9 cellular contexts compared by ENCODE assay signal in the genomic region with DNA sequence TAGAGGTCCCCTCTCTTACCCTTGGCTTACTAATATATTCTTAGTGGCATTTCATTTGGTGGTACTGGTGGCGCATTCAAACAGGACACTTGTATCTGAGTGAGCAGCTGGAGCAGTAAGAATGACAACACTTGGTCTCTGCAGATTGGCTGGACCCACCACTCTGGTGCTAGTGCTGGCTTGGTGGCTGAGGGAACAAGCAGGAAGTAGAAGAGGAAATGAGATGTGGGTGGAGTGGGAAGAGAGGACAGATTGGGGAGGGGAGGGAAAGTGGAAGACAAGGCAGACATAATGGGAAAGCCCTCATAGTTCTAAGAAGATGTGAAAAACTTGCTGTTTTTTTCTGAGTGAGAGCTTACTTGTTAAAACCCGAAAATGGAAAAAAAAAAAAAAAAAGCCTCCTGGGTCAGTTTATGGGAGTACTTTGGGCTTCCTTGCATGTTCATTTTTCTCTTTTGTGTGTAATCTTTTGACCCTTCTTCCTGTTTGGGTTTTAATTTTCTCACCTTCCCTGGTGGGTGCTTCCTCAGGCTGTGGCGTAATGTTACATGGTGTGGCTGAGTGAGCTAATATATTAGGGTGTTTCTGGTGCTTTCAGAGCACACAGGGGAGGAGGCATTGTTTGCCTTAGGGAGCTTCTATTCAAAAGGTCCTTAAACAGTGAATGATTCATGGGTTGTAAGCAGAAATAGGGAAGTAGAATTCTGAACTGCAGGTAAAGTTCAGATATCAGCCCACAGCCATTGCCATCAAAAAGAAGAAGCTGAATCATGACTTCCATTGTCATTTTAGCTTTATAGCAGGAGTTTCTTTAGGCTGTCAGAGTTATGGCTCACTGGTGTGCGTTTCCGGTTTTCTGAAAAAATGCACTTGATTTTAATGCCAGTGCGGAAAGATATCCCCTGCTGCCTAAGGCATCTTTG. TPM values are rescaled to one million over a fixed set of nuclear protein-coding genes. Genes with fewer than 3 reads are reported as not detected.
DNase-seq lines count a peak whose midpoint lies in the region; ATAC-seq, FAIRE-seq and TF ChIP-seq lines count a peak whose summit lies in the region.
"Had no signal": no experiment of that assay in that cellular context is flagged by ENCODE, and none has a peak within 500 bp of the region (broad histone marks: within the 10 kb centered on the region; RNA-seq: fewer than 3 reads in every experiment).

No MANE protein-coding gene starts in this region.

- H3K36me3 ChIP-seq in PC-9 (ENCODE audit: low read depth), result no peaks in the 10 kb centered on the region
- H3K36me3 ChIP-seq: ascending aorta had no signal

- H3F3A ChIP-seq in PC-9 (ENCODE audit: insufficient read depth, low read depth), result no peaks in the 10 kb centered on the region

- H3K27ac Mint-ChIP-seq in activated naive CD8-positive, alpha-beta T cell treated with anti-CD3 and anti-CD28 coated beads, Interleukin-2, amount 10 ng/mL, durations not matched to agents 7 days and 5 days, result peak overlapping the region; percentile 81

- no peak for FAIRE-seq in A549 (lab: Jason Lieb, UNC)

- no peaks in the 10 kb centered on the region for H3K27me3 ChIP-seq in PC-9 (ENCODE audit: insufficient read depth, low read depth)
- H3K27me3 ChIP-seq: ascending aorta had no signal

- no peaks in the 10 kb centered on the region for H3K9me3 ChIP-seq in A549
- no peaks in the 10 kb centered on the region for H3K9me3 ChIP-seq in PC-9 (ENCODE audit: insufficient read depth, low read depth)
- H3K9me3 ChIP-seq: ascending aorta had no signal

- ATAC-seq in A549 (peak; percentile 70 to 79; a peak in 5 of 6 replicates), GM18520 (IDR thresholded peaks at IDR 0.05; ENCODE audit: unreplicated experiment) (peak; percentile 97), HG02885 (IDR thresholded peaks at IDR 0.05; ENCODE audit: poor library complexity, unreplicated experiment) (peak; percentile 92)
- ATAC-seq in activated naive CD8-positive, alpha-beta T cell treated with anti-CD3 and anti-CD28 coated beads, Interleukin-2, amount 10 ng/mL, durations not matched to agents 7 days and 5 days (ENCODE audit: low read depth), result peak; percentile 87

- no peak overlapping the region for H2AFZ ChIP-seq in PC-9

- no peak for TF ChIP-seq RAD21 in A549 (conservative IDR thresholded peaks at IDR 0.05 in 1 of 2, IDR thresholded peaks at IDR 0.05 in 1 of 2)

- TF ChIP-seq CTCF in A549 (IDR thresholded peaks at IDR 0.05), result no peak
- TF ChIP-seq CTCF in PC-9 (conservative IDR thresholded peaks at IDR 0.05), result no peak

- TF ChIP-seq POLR2A in A549 (IDR thresholded peaks at IDR 0.05; ENCODE audit: low read length), result no peak

- TF ChIP-seq EP300 in A549 (IDR thresholded peaks at IDR 0.05), result no peak

- no peaks in the 10 kb centered on the region for H4K20me1 ChIP-seq in PC-9 (ENCODE audit: insufficient read depth)

- no TSS peak for BruUV-seq in PC-9 (replicated peaks; lab: Mats Ljungman, UMichigan)

- CTCF ChIA-PET in A549 (lab: Yijun Ruan, JAX), result interaction anchor here (1.3 kb wide), 1 partner anchor 8 kb away, joined by 3 read pairs; no protein-coding TSS in a partner anchor
- CTCF ChIA-PET in PC-9 (lab: Charles Lee), result interaction anchor here (0.6 kb wide), 1 partner anchor 118 kb away, joined by 6 read pairs; no protein-coding TSS in a partner anchor

- POLR2A ChIA-PET in A549 (lab: Yijun Ruan, JAX) (interaction anchor here (1.2 kb wide), 1 partner anchor 53 kb away, joined by 7 read pairs; the partner anchor contains the start of gene TLE4), PC-9 (lab: Charles Lee; ENCODE audit: unreplicated experiment) (no interaction called here)
- POLR2A ChIA-PET in activated naive CD8-positive, alpha-beta T cell treated with anti-CD3 and anti-CD28 coated beads, Interleukin-2, amount 10 ng/mL, durations not matched to agents 7 days and 5 days (lab: Charles Lee), result interaction anchor here (0.6 to 1.2 kb wide), 6 partner anchors 10 to 234 kb away, joined by 3 to 12 read pairs (median 3); partner anchors contain the start of gene TLE4

- peak overlapping the region; percentile 65 for H3K4me2 ChIP-seq in A549
- H3K4me2 ChIP-seq in PC-9, result no peak overlapping the region

- no peaks in the 10 kb centered on the region for H3K9me2 ChIP-seq in PC-9 (ENCODE audit: insufficient read depth)

- DNase-seq in A549 (ENCODE audit: low read depth in 1 of 2, low spot score in 1 of 2), result peak; percentile 13 to 49
- peak; percentile 78 for DNase-seq in NOMO-1 treated with DMSO at 0.1 percent for 48 hours (lab: John Stamatoyannopoulos, UW; ENCODE audit: unreplicated experiment)
- peak; percentile 43 for DNase-seq in activated naive CD8-positive, alpha-beta T cell treated with anti-CD3 and anti-CD28 coated beads, Interleukin-2, amount 10 ng/mL, durations not matched to agents 7 days and 5 days
- DNase-seq in medulla oblongata (ENCODE audit: extremely low spot score), result peak; percentile 49
- DNase-seq in PC-9, result no peak
- no peak for DNase-seq in HK-2 (ENCODE audit: unreplicated experiment)

- WGBS in A549 (ENCODE audit: missing lambda C conversion rate), result 74% methylated on average over 6 of the region's 6 CpGs

- intact Hi-C loops in PC-9 (cut with micrococcal nuclease; ENCODE audit: unreplicated experiment), result no loop called here

- no peaks in the 10 kb centered on the region for H3K9me3 Mint-ChIP-seq in activated naive CD8-positive, alpha-beta T cell treated with anti-CD3 and anti-CD28 coated beads, Interleukin-2, amount 10 ng/mL, durations not matched to agents 7 days and 5 days

- H3K4me3 Mint-ChIP-seq in activated naive CD8-positive, alpha-beta T cell treated with anti-CD3 and anti-CD28 coated beads, Interleukin-2, amount 10 ng/mL, durations not matched to agents 7 days and 5 days, result peak overlapping the region; percentile 62

- no peaks in the 10 kb centered on the region for H3K27me3 Mint-ChIP-seq in activated naive CD8-positive, alpha-beta T cell treated with anti-CD3 and anti-CD28 coated beads, Interleukin-2, amount 10 ng/mL, durations not matched to agents 7 days and 5 days

- H3K4me1 ChIP-seq in A549 (peaks cover 22% of the 10 kb centered on the region), PC-9 (replicated peaks; ENCODE audit: insufficient read depth) (no peaks in the 10 kb centered on the region)
- H3K4me1 ChIP-seq: ascending aorta had no signal

- H3K27ac ChIP-seq in A549 (peak overlapping the region; percentile 48 to 74), PC-9 (no peak overlapping the region)
- H3K27ac ChIP-seq: ascending aorta had no signal

- H3K79me2 ChIP-seq in PC-9 (ENCODE audit: low read depth), result no peaks in the 10 kb centered on the region

- H3K36me3 Mint-ChIP-seq in activated naive CD8-positive, alpha-beta T cell treated with anti-CD3 and anti-CD28 coated beads, Interleukin-2, amount 10 ng/mL, durations not matched to agents 7 days and 5 days, result peaks cover 25% of the 10 kb centered on the region

- H3K4me3 ChIP-seq in A549 (no peak overlapping the region), PC-9 (no peak overlapping the region)
- H3K4me3 ChIP-seq: ascending aorta had no signal

- peaks cover 29% of the 10 kb centered on the region for H3K4me1 Mint-ChIP-seq in activated naive CD8-positive, alpha-beta T cell treated with anti-CD3 and anti-CD28 coated beads, Interleukin-2, amount 10 ng/mL, durations not matched to agents 7 days and 5 days

TF ChIP-seq in A549, 52 proteins besides CTCF, POLR2A, EP300 and RAD21:
- TF ChIP-seq SREBF2 (IDR thresholded peaks at IDR 0.05) (no peak), FOSL2 (IDR thresholded peaks at IDR 0.05) (no peak), FOSL2 (CRISPR knock-in tag; IDR thresholded peaks at IDR 0.05) (0 out of 2 replicates have a peak, but pooled peaks have one; percentile 15), KDM5A (IDR thresholded peaks at IDR 0.05) (no peak), ZC3H11A (IDR thresholded peaks at IDR 0.05) (no peak), NFE2L2 (conservative IDR thresholded peaks at IDR 0.05; ENCODE audit: low read length) (no peak), RCOR1 (IDR thresholded peaks at IDR 0.05; ENCODE audit: low read depth, low read length) (no peak)
- TF ChIP-seq, protein P1, sequence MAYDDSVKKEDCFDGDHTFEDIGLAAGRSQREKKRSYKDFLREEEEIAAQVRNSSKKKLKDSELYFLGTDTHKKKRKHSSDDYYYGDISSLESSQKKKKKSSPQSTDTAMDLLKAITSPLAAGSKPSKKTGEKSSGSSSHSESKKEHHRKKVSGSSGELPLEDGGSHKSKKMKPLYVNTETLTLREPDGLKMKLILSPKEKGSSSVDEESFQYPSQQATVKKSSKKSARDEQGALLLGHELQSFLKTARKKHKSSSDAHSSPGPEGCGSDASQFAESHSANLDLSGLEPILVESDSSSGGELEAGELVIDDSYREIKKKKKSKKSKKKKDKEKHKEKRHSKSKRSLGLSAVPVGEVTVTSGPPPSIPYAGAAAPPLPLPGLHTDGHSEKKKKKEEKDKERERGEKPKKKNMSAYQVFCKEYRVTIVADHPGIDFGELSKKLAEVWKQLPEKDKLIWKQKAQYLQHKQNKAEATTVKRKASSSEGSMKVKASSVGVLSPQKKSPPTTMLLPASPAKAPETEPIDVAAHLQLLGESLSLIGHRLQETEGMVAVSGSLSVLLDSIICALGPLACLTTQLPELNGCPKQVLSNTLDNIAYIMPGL (CRISPR knock-in tag; IDR thresholded peaks at IDR 0.05; ENCODE audit: borderline replicate concordance), result no peak
TF ChIP-seq in A549: peak in this region for 1.

RNA-seq across cellular contexts. Expression of gene TLE4, which starts 52.3 kb away (rescaled TPM):
- 18.3 and 23.1 TPM in 2 replicates for polyA plus RNA-seq in A549 (2011; rRNA removed)
- 17.4 and 19.6 TPM in 2 replicates for polyA plus RNA-seq in A549 (2012; cell fraction: cytosol; rRNA removed)
- polyA plus RNA-seq in A549 (2012; cell fraction: nucleus; rRNA removed), result 29.3 and 31.3 TPM in 2 replicates
- polyA plus RNA-seq in A549 (2017; fragmentation: RNase III; extraction: RNeasy Plus Mini Kit Qiagen cat#74134 plus additional on column Dnase treatment), result 14.3 to 16.7 TPM (median 16.1 TPM) in 3 replicates
- polyA minus RNA-seq in A549 (2011; rRNA and poly(A)+ RNA removed), result 41.0 and 41.8 TPM in 2 replicates
- total RNA-seq in activated naive CD8-positive, alpha-beta T cell treated with anti-CD3 and anti-CD28 coated beads, Interleukin-2, amount 10 ng/mL, durations not matched to agents 7 days and 5 days, result 10 to 100 TPM; 62.4 to 68.8 TPM
- not detected in 2 replicates for total RNA-seq in PC-9 (2021)

Comparison
In these comparisons a context has a peak if more than half of its experiments do, and no peak if none do; other contexts are left out.
1. DNase-seq: peak in A549 (2 of 2), NOMO-1 treated with DMSO at 0.1 percent for 48 hours (single experiment), activated naive CD8-positive, alpha-beta T cell treated with anti-CD3 and anti-CD28 coated beads, Interleukin-2, amount 10 ng/mL, durations not matched to agents 7 days and 5 days (single experiment) and medulla oblongata (single experiment); none in PC-9 (0 of 2) and HK-2 (single experiment).
2. RNA of gene TLE4, which starts 52.3 kb away (total RNA-seq): 62.4 to 68.8 TPM in activated naive CD8-positive, alpha-beta T cell treated with anti-CD3 and anti-CD28 coated beads, Interleukin-2, amount 10 ng/mL, durations not matched to agents 7 days and 5 days; not detected in PC-9; every median in the first group is over 10 times any median in the second.
3. Peak in every context shown above with its lines, with median percentiles within 50 percentile points of each other: ATAC-seq.